8 cellular contexts compared by ENCODE assay signal in the genomic region with DNA sequence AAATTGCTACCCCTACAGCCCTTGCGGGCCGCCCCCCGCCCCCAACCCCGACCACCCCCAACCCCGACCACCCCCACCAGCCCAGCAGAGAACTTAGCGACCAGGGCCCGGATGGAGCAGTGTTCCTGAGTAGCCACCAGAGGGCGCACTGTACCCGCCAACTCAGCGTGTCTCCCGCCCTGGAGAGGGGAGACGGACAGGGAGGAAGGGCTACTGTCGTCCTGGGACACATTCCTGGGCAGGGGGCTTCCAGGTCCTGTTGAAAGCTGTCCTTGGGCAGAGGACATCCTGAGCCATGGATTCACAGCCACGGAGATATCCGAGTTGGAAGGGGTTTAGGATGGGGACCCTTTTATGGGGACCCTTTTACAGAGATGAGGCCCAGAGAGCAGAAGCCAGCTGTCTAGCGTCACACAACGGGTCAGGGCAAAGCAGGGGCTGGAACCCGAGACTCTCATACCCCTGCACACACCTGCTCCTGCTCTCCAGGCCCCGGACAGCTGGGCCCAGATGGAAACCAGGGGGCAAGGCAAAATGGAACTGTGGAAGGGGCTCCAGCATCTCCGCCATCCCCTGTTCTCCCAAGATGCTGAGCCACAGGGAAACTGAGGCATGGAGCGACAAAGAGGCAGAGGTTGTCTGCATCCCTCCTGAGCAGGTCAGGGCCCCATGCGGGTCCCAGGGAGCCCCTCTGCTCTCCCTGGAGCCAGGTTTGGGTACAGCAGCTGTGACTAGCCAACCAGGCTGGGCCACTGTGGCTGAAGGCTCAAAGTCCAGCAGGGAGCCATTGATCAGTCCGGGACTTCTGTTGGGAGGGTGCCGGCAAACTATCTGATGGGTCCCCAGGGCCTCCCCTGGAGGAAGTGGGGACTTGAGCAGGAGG. TPM values are rescaled to one million over a fixed set of nuclear protein-coding genes. Genes with fewer than 3 reads are reported as not detected.
DNase-seq lines count a peak whose midpoint lies in the region; ATAC-seq and TF ChIP-seq lines count a peak whose summit lies in the region.

No MANE protein-coding gene starts in this region.

- H3K9ac ChIP-seq in neuronal stem cell (ENCODE audit: low read depth, low read length, poor library complexity), result no peak overlapping the region

- peak overlapping the region; percentile 86 for H2AFZ ChIP-seq in neuronal stem cell (ENCODE audit: low read length)

- H2BK15ac ChIP-seq in neuronal stem cell (ENCODE audit: low read length), result peak overlapping the region; percentile 33

- CTCF ChIA-PET in Panc1 (lab: Charles Lee), result interaction anchor here (0.6 to 2.1 kb wide), 3 partner anchors 8 to 138 kb away, joined by 3 to 7 read pairs (median 5); no protein-coding TSS in a partner anchor

- no peak for TF ChIP-seq EP300 in suprapubic skin (IDR thresholded peaks at IDR 0.05)

- no peak overlapping the region for H3K4me2 ChIP-seq in neuronal stem cell (ENCODE audit: insufficient read depth, low read length, poor library complexity, severe bottlenecking)

- ATAC-seq in Panc1 (peak; percentile 84), GM21786 (IDR thresholded peaks at IDR 0.05; ENCODE audit: unreplicated experiment) (no peak)

- H3K27ac ChIP-seq in Panc1 (ENCODE audit: low read length) (no peak overlapping the region), neuronal stem cell (replicated peaks; ENCODE audit: low read length) (no peak overlapping the region), suprapubic skin (no peak overlapping the region)

- no peak overlapping the region for H2BK5ac ChIP-seq in neuronal stem cell (ENCODE audit: low read length)

- WGBS in neuronal stem cell (ENCODE audit: extremely low coverage in 2 of 2, insufficient read length in 2 of 2, insufficient replicate concordance in 1 of 2), 2 donors, result no CpG with 5 or more reads among the region's 24 CpGs
- 20% methylated on average over 17 of the region's 24 CpGs for WGBS in suprapubic skin

- DNase-seq in GM12865 (ENCODE audit: low read depth) (peak; percentile 81), HT1080 (ENCODE audit: low read depth) (peak; percentile 55), Panc1 (ENCODE audit: low read depth, low spot score) (no peak), activated T-helper 1 cell treated with Interleukin-2 at 50 U/mL for 16 hours (ENCODE audit: low read depth) (peak; percentile 57), fibroblast of pulmonary artery (ENCODE audit: low read depth) (peak; percentile 63), neuronal stem cell (ENCODE audit: low spot score) (peak; percentile 78), suprapubic skin (ENCODE audit: low spot score in 2 of 2) (no peak)

- no peak overlapping the region for H2BK12ac ChIP-seq in neuronal stem cell (ENCODE audit: low read length)

- in situ Hi-C loops in Panc1 (cut with HindIII; ENCODE audit: low pct_unique_long_range_greater_than_20kb, low sequenced_read_pairs), result no loop called here

- H3K4me3 ChIP-seq in GM12865 (ENCODE audit: low read depth, low read length) (no peak overlapping the region), Panc1 (ENCODE audit: low read depth in 2 of 2, low read length in 2 of 2) (no peak overlapping the region), fibroblast of pulmonary artery (replicated peaks; ENCODE audit: low read depth, low read length) (no peak overlapping the region), neuronal stem cell (ENCODE audit: low read length in 2 of 2) (no peak overlapping the region), suprapubic skin (no peak overlapping the region)

- H2AK5ac ChIP-seq in neuronal stem cell (ENCODE audit: low read depth, low read length), result peak overlapping the region; percentile 39

- H3K79me1 ChIP-seq in neuronal stem cell (ENCODE audit: low read depth, low read length), result no peaks in the 10 kb centered on the region

- no peak overlapping the region for H2BK120ac ChIP-seq in neuronal stem cell (ENCODE audit: low read depth, low read length)

- peak; percentile 90 for TF ChIP-seq CTCF in GM12865 (IDR thresholded peaks at IDR 0.05; ENCODE audit: insufficient read depth, low read depth, low read length, missing control alignments)
- peak; percentile 88 for TF ChIP-seq CTCF in Panc1 (IDR thresholded peaks at IDR 0.05)
- TF ChIP-seq CTCF in fibroblast of pulmonary artery (IDR thresholded peaks at IDR 0.05; ENCODE audit: low read length, missing control alignments), result peak; percentile 67
- peak; percentile 19 to 83 for TF ChIP-seq CTCF in suprapubic skin (IDR thresholded peaks at IDR 0.05)

- H3K27me3 ChIP-seq in Panc1 (ENCODE audit: control insufficient read depth, insufficient read depth, low read length) (no peaks in the 10 kb centered on the region), neuronal stem cell (ENCODE audit: control insufficient read depth in 3 of 3, insufficient read depth in 3 of 3, low read depth in 1 of 3, low read length in 3 of 3) (no peaks in the 10 kb centered on the region), suprapubic skin (no peaks in the 10 kb centered on the region)

- no peak for TF ChIP-seq POLR2A in suprapubic skin (IDR thresholded peaks at IDR 0.05)

- POLR2A ChIA-PET in Panc1 (lab: Charles Lee), result no interaction called here

- intact Hi-C loops in Panc1 (cut with micrococcal nuclease; ENCODE audit: unreplicated experiment), result loop anchor here (1.0 to 5.0 kb wide), 2 partner anchors 129 to 145 kb away; no protein-coding TSS in a partner anchor

- H3K4ac ChIP-seq in neuronal stem cell (ENCODE audit: low read length), result no peak overlapping the region

- no peak overlapping the region for H3K23ac ChIP-seq in neuronal stem cell (ENCODE audit: low read depth, low read length, poor library complexity)

- H3K4me1 ChIP-seq in Panc1 (ENCODE audit: control insufficient read depth, insufficient read depth, low read length), result no peaks in the 10 kb centered on the region; the same call in none of the 2 replicates
- peaks cover 11 to 26% of the 10 kb centered on the region in 2 donors for H3K4me1 ChIP-seq in neuronal stem cell (ENCODE audit: control insufficient read depth in 2 of 2, insufficient read depth in 1 of 2, low read depth in 1 of 2, low read length in 2 of 2)
- peaks cover 25% of the 10 kb centered on the region for H3K4me1 ChIP-seq in suprapubic skin

- H3K18ac ChIP-seq in neuronal stem cell (ENCODE audit: low read length), result peak overlapping the region; percentile 81

- no peak overlapping the region for H4K8ac ChIP-seq in neuronal stem cell (ENCODE audit: low read depth, low read length)

- H3K9me3 ChIP-seq in Panc1 (ENCODE audit: control insufficient read depth, insufficient read depth, low read depth, low read length) (no peaks in the 10 kb centered on the region), neuronal stem cell (replicated peaks in 1 of 2; ENCODE audit: control insufficient read depth in 2 of 2, insufficient read depth in 1 of 2, low read depth in 1 of 2, low read length in 2 of 2) (no peaks in the 10 kb centered on the region), suprapubic skin (no peaks in the 10 kb centered on the region)

- H3K14ac ChIP-seq in neuronal stem cell (ENCODE audit: low read length), result no peak overlapping the region

- BruUV-seq in Panc1 (replicated peaks; lab: Mats Ljungman, UMichigan), result no TSS peak

- no peaks in the 10 kb centered on the region for H3K36me3 ChIP-seq in Panc1 (ENCODE audit: control insufficient read depth, insufficient read depth, low read length)
- H3K36me3 ChIP-seq in neuronal stem cell (replicated peaks in 1 of 2; ENCODE audit: control insufficient read depth in 2 of 2, insufficient read depth in 2 of 2, low read length in 2 of 2), result no peaks in the 10 kb centered on the region
- no peaks in the 10 kb centered on the region for H3K36me3 ChIP-seq in suprapubic skin

- no peak overlapping the region for H4K91ac ChIP-seq in neuronal stem cell (ENCODE audit: low read depth, low read length, poor library complexity)

RNA-seq across cellular contexts. Expression of a gene that starts 25.0 kb away (rescaled TPM):
- 0.50 and 1.5 TPM in 2 replicates for total RNA-seq in HT1080 (2014; rRNA removed; shearing (Covaris generic))
- 0.79 and 0.81 TPM in 2 replicates for polyA plus RNA-seq in HT1080 (2015; cell fraction: cytosol; rRNA removed)
- polyA plus RNA-seq in HT1080 (2015; cell fraction: nucleus; rRNA removed), result 0.42 and 1.3 TPM in 2 replicates
- total RNA-seq in Panc1 (2021; ENCODE audit: unreplicated experiment), result 1.9 TPM
- 0.55 TPM for polyA plus RNA-seq in Panc1 (2012; ENCODE audit: insufficient read length)
- polyA plus RNA-seq in neuronal stem cell (2013, experiment 1 of 2), result 0.15 TPM
- 0.10 TPM for polyA plus RNA-seq in neuronal stem cell (2013, experiment 2 of 2)
- 10 to 100 TPM in 3 of 4 donors, 1 to 10 TPM in 1; 9.9 to 13.7 (median 12.2) TPM for total RNA-seq in suprapubic skin

RNA-seq across cellular contexts. Expression of a gene that starts 59.2 kb away (rescaled TPM):
- total RNA-seq in HT1080 (2014; rRNA removed; shearing (Covaris generic)), result 0.43 TPM in 1 of 2 replicates, not detected in the other
- polyA plus RNA-seq in HT1080 (2015; cell fraction: cytosol; rRNA removed), result 0.10 TPM in 1 of 2 replicates, not detected in the other
- 0.04 and 0.79 TPM in 2 replicates for polyA plus RNA-seq in HT1080 (2015; cell fraction: nucleus; rRNA removed)
- 0.59 TPM for total RNA-seq in Panc1 (2021; ENCODE audit: unreplicated experiment)
- 0.59 TPM for polyA plus RNA-seq in Panc1 (2012; ENCODE audit: insufficient read length)
- 0.04 TPM for polyA plus RNA-seq in neuronal stem cell (2013, experiment 1 of 2)
- polyA plus RNA-seq in neuronal stem cell (2013, experiment 2 of 2), result 0.01 TPM
- total RNA-seq in suprapubic skin, result under 1 TPM in 1 of 4 donors, not detected in 3; 0.98 TPM

Comparison
In these comparisons a context has a peak if more than half of its experiments do, and no peak if none do; other contexts are left out.
1. DNase-seq: peak in GM12865 (single experiment), HT1080 (single experiment), activated T-helper 1 cell treated with Interleukin-2 at 50 U/mL for 16 hours (single experiment), fibroblast of pulmonary artery (single experiment) and neuronal stem cell (single experiment); none in Panc1 (single experiment) and suprapubic skin (0 of 2).
2. Peak in every context shown above with its lines, with median percentiles within 50 percentile points of each other: CTCF ChIP-seq.